Comparison of ENCODE assay signal across 19 cellular contexts in the genomic region with DNA sequence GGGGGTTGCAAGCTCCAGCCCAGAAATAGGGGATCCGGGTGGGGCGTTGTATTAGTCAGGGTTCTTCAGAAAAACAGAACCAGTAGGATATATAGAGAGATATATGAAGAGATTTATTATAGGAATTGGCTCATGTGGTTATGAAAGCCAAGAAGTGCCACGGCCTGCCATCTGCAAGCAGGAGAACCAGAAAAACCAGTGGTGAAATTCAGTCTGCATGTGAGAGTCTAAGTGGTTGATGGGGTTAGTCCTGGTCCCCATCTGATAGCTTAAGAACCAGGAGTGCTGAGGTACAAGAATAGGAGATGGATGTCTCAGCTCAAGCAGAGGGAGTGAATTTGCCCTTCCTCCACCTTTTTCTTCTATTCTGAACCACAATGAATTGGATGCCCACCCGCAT.
"Had no signal": no experiment of that assay in that cellular context is flagged by ENCODE, and none has a peak within 500 bp of the region (broad histone marks: within the 10 kb centered on the region; RNA-seq: fewer than 3 reads in every experiment).

No MANE protein-coding gene starts in this region.

- ATAC-seq: gastrocnemius medialis; heart right ventricle; left lobe of liver; pancreas; sciatic nerve; stimulated activated naive B cell treated with anti-CD40 and anti-IgM and Interleukin-4, amounts not matched to agents 10 μg/mL and 1 μg/mL and 100 μg/mL, for 72 hours; stimulated activated naive CD8-positive, alpha-beta T cell treated with anti-CD3 and anti-CD28 coated beads, Interleukin-15, amount 100 ng/mL, for 72 hours had no signal

- DNase-seq: effector CD4-positive, alpha-beta T cell; endodermal cell; gastrocnemius medialis; heart right ventricle; hypothalamus; mesenchymal stem cell; midbrain; naive B cell; occipital lobe; pancreas; spleen; stimulated activated CD4-positive, alpha-beta T cell treated with anti-CD3 and anti-CD28 coated beads, Interleukin-15, amount 100 ng/mL, for 24 hours; stimulated activated CD4-positive, alpha-beta T cell treated with anti-CD3 and anti-CD28 coated beads, Interleukin-1b, Interleukin-23, amount 100 ng/mL, for 48 hours; stimulated activated CD4-positive, alpha-beta T cell treated with anti-CD3 and anti-CD28 coated beads, Interleukin-4, amount 100 ng/mL, for 4 hours; stimulated activated naive B cell treated with anti-CD40 and anti-IgM and Interleukin-4, amounts not matched to agents 10 μg/mL and 1 μg/mL and 100 μg/mL, for 72 hours; stimulated activated naive CD8-positive, alpha-beta T cell treated with anti-CD3 and anti-CD28 coated beads, Interleukin-15, amount 100 ng/mL, for 72 hours; testis had no signal
